ENCODE assay signal across 7 cellular contexts in the genomic region with DNA sequence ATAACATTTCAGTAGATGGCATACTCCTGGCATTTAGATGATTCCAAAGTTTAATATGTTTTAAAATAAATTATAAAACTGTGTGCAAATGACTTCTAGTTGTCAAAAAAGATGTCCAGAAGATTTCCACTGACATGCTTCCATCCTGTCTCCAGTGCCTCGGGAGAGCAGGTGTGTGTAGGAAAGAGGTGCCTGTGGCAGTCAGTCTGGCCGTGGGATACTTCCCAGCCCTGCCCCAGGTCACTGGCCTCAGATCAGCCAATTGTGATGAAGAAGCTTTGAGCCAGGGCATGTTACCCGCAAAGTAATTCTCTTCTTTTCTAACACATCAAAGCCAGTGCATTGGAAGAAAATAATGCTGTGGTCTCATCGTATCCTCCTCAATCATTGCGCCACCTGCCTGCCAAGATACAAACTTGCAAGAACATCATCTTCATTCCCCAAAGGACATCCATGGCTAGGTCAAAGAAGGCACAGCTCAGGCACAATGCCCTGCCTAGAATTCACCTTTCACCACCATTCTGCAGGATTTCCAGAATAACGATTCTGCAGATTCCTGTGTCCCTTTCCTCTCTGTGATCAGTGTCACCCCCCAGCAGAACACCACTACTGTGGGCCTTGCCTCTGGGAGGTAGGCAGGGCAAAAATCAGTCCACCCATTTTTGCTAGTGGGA. TPM values are rescaled to one million over a fixed set of nuclear protein-coding genes. Genes with fewer than 3 reads are reported as not detected.
DNase-seq lines count a peak whose midpoint lies in the region; ATAC-seq and TF ChIP-seq lines count a peak whose summit lies in the region.

No MANE protein-coding gene starts in this region.

- no peak overlapping the region for H3K4me2 ChIP-seq in GM23248 (ENCODE audit: unreplicated experiment)

- ATAC-seq in HG03354 (IDR thresholded peaks at IDR 0.05; ENCODE audit: poor library complexity, severe bottlenecking, unreplicated experiment) (no peak), GM21529 (IDR thresholded peaks at IDR 0.05; ENCODE audit: unreplicated experiment) (no peak)

- peaks cover 44% of the 10 kb centered on the region for H3K27me3 Mint-ChIP-seq in nephron progenitor cell (ENCODE audit: low read depth, poor library complexity)

- H3K79me2 ChIP-seq in GM23248 (ENCODE audit: insufficient read depth): no peaks in the 10 kb centered on the region

- no peak overlapping the region for H2AFZ ChIP-seq in GM23248

- no peak overlapping the region for H3K27ac ChIP-seq in GM23248

- H3K4me1 Mint-ChIP-seq in nephron progenitor cell: peaks cover 5% of the 10 kb centered on the region

- H3K9me2 ChIP-seq in GM23248 (ENCODE audit: insufficient read depth): no peaks in the 10 kb centered on the region

- peak; percentile 42 for TF ChIP-seq CTCF in nephron progenitor cell (IDR thresholded peaks at IDR 0.05)

- no peak overlapping the region for H3K4me3 ChIP-seq in GM23248

- H4K20me1 ChIP-seq in GM23248 (ENCODE audit: insufficient read depth): no peaks in the 10 kb centered on the region

- H3F3A ChIP-seq in GM23248 (ENCODE audit: insufficient read depth): no peaks in the 10 kb centered on the region

- no peak overlapping the region for H3K27ac Mint-ChIP-seq in nephron progenitor cell

- DNase-seq in DMS114 treated with DMSO at 0.1 percent for 48 hours (lab: John Stamatoyannopoulos, UW; ENCODE audit: unreplicated experiment) (peak; percentile 71), GM23248 (peak; percentile 86), RKO (ENCODE audit: low spot score) (peak; percentile 71), ecto neural progenitor cell (ENCODE audit: low spot score) (peak; percentile 60), nephron progenitor cell (peak; percentile 24)

- in situ Hi-C loops in GM23248 (cut with MboI): loop anchor here (5.0 to 10.0 kb wide), 2 partner anchors 389 to 472 kb away; no protein-coding TSS in a partner anchor

- H3K9ac ChIP-seq in GM23248: no peak overlapping the region

- H3K27me3 ChIP-seq in GM23248 (replicated peaks; ENCODE audit: insufficient read depth): peaks cover 7% of the 10 kb centered on the region

- H3K4me1 ChIP-seq in GM23248 (ENCODE audit: insufficient read depth): no peaks in the 10 kb centered on the region

- H3K9me3 Mint-ChIP-seq in nephron progenitor cell: peaks cover 25% of the 10 kb centered on the region

- H3K9me3 ChIP-seq in GM23248 (ENCODE audit: low read depth): no peaks in the 10 kb centered on the region

- WGBS in GM23248 (ENCODE audit: low coverage in 1 of 2, low lambda C conversion rate in 2 of 2, missing lambda C conversion rate in 2 of 2), 2 experiments: 43 to 44% methylated on average over 6 of the region's 6 CpGs

- H3K36me3 Mint-ChIP-seq in nephron progenitor cell (ENCODE audit: low read depth): no peaks in the 10 kb centered on the region

- no peak overlapping the region for H3K4me3 Mint-ChIP-seq in nephron progenitor cell

- H3K36me3 ChIP-seq in GM23248 (ENCODE audit: low read depth): no peaks in the 10 kb centered on the region

RNA-seq across cellular contexts. Expression of a gene that starts 6.3 kb away (rescaled TPM):
- 14.2 and 18.6 TPM in 2 replicates for total RNA-seq in GM23248 (2014; rRNA removed; shearing (Covaris generic))
- polyA plus RNA-seq in GM23248 (2016; fragmentation: Nextera tagmentation; extraction: Ambion mirVana): 24.8 and 25.1 TPM in 2 replicates

Comparison
In these comparisons a context has a peak if more than half of its experiments do, and no peak if none do; other contexts are left out.
1. DNase-seq: peak in every context shown above with its lines; median percentile 86 in GM23248; 71 in DMS114 treated with DMSO at 0.1 percent for 48 hours; 71 in RKO; 60 in ecto neural progenitor cell; 24 in nephron progenitor cell.